Comparison of ENCODE assay signal across 1 cellular context in genomic region chr2:46363535-46364170, GRCh38.
TF ChIP-seq lines count a peak whose summit lies in the region.

No MANE protein-coding gene starts in this region.

TF ChIP-seq in WTC11, 78 proteins besides CTCF, POLR2A, EP300 and RAD21 (continued from another document):
- TF ChIP-seq STAT6 (CRISPR knock-in tag; conservative IDR thresholded peaks at IDR 0.05; ENCODE audit: low read depth), result no peak
TF ChIP-seq in WTC11: peak in this region for 0.
